Comparison of ENCODE assay signal across 12 cellular contexts in the genomic region with DNA sequence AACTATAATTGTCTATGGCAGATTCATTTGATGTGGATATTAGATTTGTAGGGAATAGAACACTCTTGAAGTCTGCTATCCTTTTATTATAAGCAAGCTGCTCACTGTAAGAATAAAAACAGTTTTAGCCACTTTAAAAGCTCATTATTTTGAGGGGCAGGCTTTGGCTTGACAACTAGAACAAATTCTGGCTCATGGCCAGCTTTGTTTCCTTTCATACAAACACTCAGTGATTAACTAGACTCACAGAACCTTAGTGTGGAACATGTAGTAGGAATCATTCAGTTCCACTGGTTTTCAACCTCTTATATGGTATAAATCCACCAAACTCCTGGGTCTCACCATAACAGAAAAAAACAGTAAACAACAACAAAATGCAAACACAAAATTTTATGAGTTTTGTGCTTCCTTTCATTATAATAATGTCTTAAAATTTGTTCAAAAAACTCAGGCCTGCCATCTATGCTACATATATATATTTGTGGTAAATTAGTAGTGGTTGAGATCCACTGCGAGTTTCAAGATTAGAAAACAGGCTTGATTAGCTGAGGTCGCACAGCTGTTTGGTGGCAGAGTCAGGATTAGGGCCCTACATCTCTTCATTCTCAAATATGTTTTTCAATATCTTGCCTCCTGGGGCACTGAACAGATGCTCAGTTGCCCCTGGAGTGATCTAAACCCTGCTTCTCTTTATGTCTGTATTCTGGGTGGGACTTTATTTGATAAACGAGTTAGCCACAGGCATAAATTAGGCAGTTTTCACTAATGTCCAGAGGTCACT. TPM values are rescaled to one million over a fixed set of nuclear protein-coding genes. Genes with fewer than 3 reads are reported as not detected.
DNase-seq lines count a peak whose midpoint lies in the region; ATAC-seq and TF ChIP-seq lines count a peak whose summit lies in the region.
"Had no signal": no experiment of that assay in that cellular context is flagged by ENCODE, and none has a peak within 500 bp of the region (broad histone marks: within the 10 kb centered on the region; RNA-seq: fewer than 3 reads in every experiment).

No MANE protein-coding gene starts in this region.

- peaks cover 16% of the 10 kb centered on the region for H3K4me1 ChIP-seq in Karpas-422 (ENCODE audit: low read length)

- peaks cover 41% of the 10 kb centered on the region for H3K4me1 Mint-ChIP-seq in nephron

- H3K36me3 Mint-ChIP-seq in nephron (ENCODE audit: low read depth), result no peaks in the 10 kb centered on the region

- H3K4me3 ChIP-seq in astrocyte of the cerebellum (ENCODE audit: low read depth, low read length) (no peak overlapping the region), Karpas-422 (ENCODE audit: low read length) (no peak overlapping the region)

- no peaks in the 10 kb centered on the region for H3K36me3 ChIP-seq in Karpas-422 (ENCODE audit: insufficient read depth, low read length)
- H3K36me3 ChIP-seq: brain microvascular endothelial cell had no signal

- H3K4me3 Mint-ChIP-seq in nephron, result no peak overlapping the region

- H3K27me3 ChIP-seq in Karpas-422 (ENCODE audit: low read length), result no peaks in the 10 kb centered on the region
- H3K27me3 ChIP-seq: brain microvascular endothelial cell had no signal

- no peaks in the 10 kb centered on the region for H3K9me3 Mint-ChIP-seq in nephron

- H3K79me2 ChIP-seq in Karpas-422 (ENCODE audit: low read length), result no peaks in the 10 kb centered on the region

- H2AFZ ChIP-seq in Karpas-422 (ENCODE audit: low read length), result no peak overlapping the region

- no peak overlapping the region for H3K9ac ChIP-seq in Karpas-422 (ENCODE audit: low read length)

- DNase-seq in DMS79 treated with DMSO at 0.1 percent for 48 hours (lab: John Stamatoyannopoulos, UW), result peak; percentile 79
- DNase-seq in NCI-H1694 treated with DMSO at 0.1 percent for 48 hours (lab: John Stamatoyannopoulos, UW), result peak; percentile 83
- peak; percentile 5 for DNase-seq in astrocyte of the cerebellum (ENCODE audit: low read depth)
- no peak for DNase-seq in activated CD4-positive, alpha-beta T cell treated with anti-CD3 and anti-CD28 coated beads for 1 hour
- no peak for DNase-seq in Karpas-422
- DNase-seq in activated CD8-positive, alpha-beta memory T cell treated with anti-CD3 and anti-CD28 coated beads, Interleukin-2, amount 50 U/mL, for 4 hours, result no peak
- DNase-seq: activated CD8-positive, alpha-beta memory T cell treated with anti-CD3 and anti-CD28 coated beads for 24 hours; brain microvascular endothelial cell; foreskin fibroblast; GOT3 had no signal

- no peak overlapping the region for H3K27ac ChIP-seq in Karpas-422 (ENCODE audit: low read length)
- H3K27ac ChIP-seq: brain microvascular endothelial cell had no signal

- no peaks in the 10 kb centered on the region for H3K27me3 Mint-ChIP-seq in nephron (ENCODE audit: low read depth)

- no peak overlapping the region for H3K4me2 ChIP-seq in Karpas-422 (ENCODE audit: low read depth, low read length, poor library complexity, severe bottlenecking)

- TF ChIP-seq CTCF in astrocyte of the cerebellum (IDR thresholded peaks at IDR 0.05; ENCODE audit: low read depth, low read length, missing control alignments) (no peak), nephron (IDR thresholded peaks at IDR 0.05; ENCODE audit: unreplicated experiment in 3 of 3) (no peak)

- H3K9me3 ChIP-seq in Karpas-422 (ENCODE audit: low read length), result no peaks in the 10 kb centered on the region

- H4K20me1 ChIP-seq in Karpas-422 (ENCODE audit: insufficient read depth, low read depth, low read length), result no peaks in the 10 kb centered on the region

- no peak for ATAC-seq in HG03097 (IDR thresholded peaks at IDR 0.05; ENCODE audit: low FRiP score, unreplicated experiment)

- in situ Hi-C loops in astrocyte of the cerebellum (cut with HindIII; ENCODE audit: low sequenced_read_pairs), result no loop called here

- H3K27ac Mint-ChIP-seq in nephron, result peak overlapping the region in 2 of 3 experiments; percentile 7 to 47

- H3K9me2 ChIP-seq in Karpas-422 (replicated peaks; ENCODE audit: insufficient read depth, low read length), result no peaks in the 10 kb centered on the region

RNA-seq across cellular contexts. Expression of a gene that starts 27.6 kb away (rescaled TPM):
- total RNA-seq in Karpas-422 (2014; rRNA removed; shearing (Covaris generic); ENCODE audit: low replicate concordance), result 21.9 and 48.9 TPM in 2 replicates

Comparison
In these comparisons a context has a peak if more than half of its experiments do, and no peak if none do; other contexts are left out.
1. DNase-seq: peak in DMS79 treated with DMSO at 0.1 percent for 48 hours (single experiment), NCI-H1694 treated with DMSO at 0.1 percent for 48 hours (single experiment) and astrocyte of the cerebellum (single experiment); none in activated CD4-positive, alpha-beta T cell treated with anti-CD3 and anti-CD28 coated beads for 1 hour (single experiment), Karpas-422 (single experiment) and activated CD8-positive, alpha-beta memory T cell treated with anti-CD3 and anti-CD28 coated beads, Interleukin-2, amount 50 U/mL, for 4 hours (single experiment).